In genomic region chr7:32496052-32496813, GRCh38 we compare ENCODE assay signal across 1 cellular context.
TF ChIP-seq lines count a peak whose summit lies in the region.

No MANE protein-coding gene starts in this region.

TF ChIP-seq in SK-N-SH treated with all-trans-retinoic acid at 6 μM for 48 hours, 23 proteins besides CTCF, POLR2A, EP300 and RAD21 (continued from another document):
- TF ChIP-seq CSRNP3 (CRISPR knock-in tag; IDR thresholded peaks at IDR 0.05): no peak
- no peak for TF ChIP-seq TOX (CRISPR knock-in tag; IDR thresholded peaks at IDR 0.05; ENCODE audit: borderline replicate concordance)
- no peak for TF ChIP-seq ZNF8 (CRISPR knock-in tag; IDR thresholded peaks at IDR 0.05)
- no peak for TF ChIP-seq ZC3H10 (CRISPR knock-in tag; IDR thresholded peaks at IDR 0.05)
- TF ChIP-seq BACH2 (CRISPR knock-in tag; IDR thresholded peaks at IDR 0.05; ENCODE audit: borderline replicate concordance): no peak
